Comparison of ENCODE assay signal across 8 cellular contexts in the genomic region with DNA sequence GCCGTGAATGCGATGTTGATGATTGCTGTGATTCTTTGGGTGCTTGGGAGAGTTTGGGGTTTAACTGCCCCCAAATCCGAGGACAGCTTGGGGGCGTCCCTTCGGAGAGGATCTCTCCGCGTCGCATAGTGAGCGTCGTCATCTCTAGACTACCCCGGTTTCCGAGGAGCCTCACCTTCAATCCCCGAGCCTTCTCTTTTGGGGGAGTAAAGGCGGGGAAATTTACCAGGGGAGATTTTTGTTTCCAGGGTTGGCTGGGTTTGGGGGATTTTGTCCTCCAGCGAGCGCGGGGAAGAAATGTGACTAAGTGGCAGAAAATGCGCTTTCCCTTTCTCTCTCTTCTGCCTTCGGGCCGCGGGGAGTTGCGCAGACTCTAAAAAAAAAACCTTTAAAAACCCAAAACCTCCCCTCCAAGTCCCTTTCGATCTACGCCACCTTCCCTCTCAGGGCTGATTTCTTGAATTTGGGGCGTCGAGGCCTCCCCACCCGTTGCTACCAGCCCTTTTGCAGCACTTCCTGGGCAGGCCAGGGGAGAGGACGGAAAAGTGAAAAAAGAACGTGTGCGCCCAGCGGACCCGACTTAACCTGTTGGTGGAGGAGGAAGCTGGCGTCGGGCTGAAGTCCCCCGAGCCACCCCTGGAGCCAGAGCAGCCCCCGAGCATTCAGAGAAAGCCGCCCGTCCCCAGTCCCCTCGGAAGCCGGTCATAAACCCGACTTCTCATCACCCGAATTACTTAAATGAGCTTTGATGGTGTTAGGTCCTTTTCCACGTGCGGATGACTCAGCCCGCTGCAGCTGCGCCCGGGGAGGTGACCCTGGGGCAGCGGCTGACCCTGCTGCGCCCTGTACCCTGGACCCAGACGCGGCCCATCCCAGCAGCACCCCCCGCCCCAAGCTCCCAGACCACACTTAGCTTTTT. TPM values are rescaled to one million over a fixed set of nuclear protein-coding genes. Genes with fewer than 3 reads are reported as not detected.
DNase-seq lines count a peak whose midpoint lies in the region; ATAC-seq and TF ChIP-seq lines count a peak whose summit lies in the region.

No MANE protein-coding gene starts in this region.

- H3K27ac Mint-ChIP-seq in CD4-positive, alpha-beta T cell = no peak overlapping the region

- in situ Hi-C loops in astrocyte of the cerebellum (cut with HindIII; ENCODE audit: low sequenced_read_pairs) = no loop called here

- H3K9me3 Mint-ChIP-seq in CD4-positive, alpha-beta T cell = no peaks in the 10 kb centered on the region

- H3K4me3 ChIP-seq in LNCaP clone FGC (ENCODE audit: low read depth, low read length) = peak overlapping the region; percentile 49
- peak overlapping the region; percentile 36 for H3K4me3 ChIP-seq in astrocyte of the cerebellum (ENCODE audit: low read depth, low read length)

- H3K27me3 Mint-ChIP-seq in CD4-positive, alpha-beta T cell = peaks cover 91% of the 10 kb centered on the region

- ATAC-seq in CD4-positive, alpha-beta T cell (ENCODE audit: poor library complexity) = peak; percentile 47
- ATAC-seq in GM19035 (IDR thresholded peaks at IDR 0.05; ENCODE audit: unreplicated experiment) (no peak), HG02840 (IDR thresholded peaks at IDR 0.05; ENCODE audit: low FRiP score, unreplicated experiment) (no peak)

- CTCF ChIA-PET in CD4-positive, alpha-beta T cell (lab: Charles Lee) = interaction anchor here (0.9 to 1.3 kb wide), 2 partner anchors 48 kb away, joined by 3 to 5 read pairs; no protein-coding TSS in a partner anchor

- H3K27ac ChIP-seq in CD4-positive, alpha-beta T cell (ENCODE audit: low read depth, low read length) = no peak overlapping the region

- H3K4me1 Mint-ChIP-seq in CD4-positive, alpha-beta T cell (ENCODE audit: low read depth) = peaks cover 19% of the 10 kb centered on the region

- DNase-seq in CD4-positive, alpha-beta T cell = no peak
- DNase-seq in LNCaP clone FGC (ENCODE audit: low read depth) (no peak), astrocyte of the cerebellum (ENCODE audit: low read depth) (no peak), islet precursor cell (peak; percentile 70), NCI-H226 (no peak)
- peak; percentile 23 to 45 for DNase-seq in stimulated activated CD4-positive, alpha-beta T cell treated with anti-CD3 and anti-CD28 coated beads, Interleukin-4, amount 100 ng/mL, for 4 hours

- no peak for TF ChIP-seq CTCF in CD4-positive, alpha-beta T cell (IDR thresholded peaks at IDR 0.05)
- TF ChIP-seq CTCF in LNCaP clone FGC (IDR thresholded peaks at IDR 0.05; ENCODE audit: control insufficient read depth, extremely low read depth, insufficient read depth) = no peak
- no peak for TF ChIP-seq CTCF in astrocyte of the cerebellum (IDR thresholded peaks at IDR 0.05; ENCODE audit: low read depth, low read length, missing control alignments)

- POLR2A ChIA-PET in CD4-positive, alpha-beta T cell (lab: Charles Lee) = interaction anchor here (0.7 to 1.0 kb wide), 2 partner anchors 10 to 139 kb away, joined by 3 read pairs; no protein-coding TSS in a partner anchor

- H3K9me3 ChIP-seq in CD4-positive, alpha-beta T cell (ENCODE audit: control insufficient read depth, low read length) = no peaks in the 10 kb centered on the region

- peak overlapping the region; percentile 79 for H3K4me3 Mint-ChIP-seq in CD4-positive, alpha-beta T cell

- H3K27me3 ChIP-seq in CD4-positive, alpha-beta T cell (ENCODE audit: control insufficient read depth, insufficient read depth, low read length) = peaks cover 67% of the 10 kb centered on the region

- intact Hi-C loops in CD4-positive, alpha-beta T cell (cut with DNase I, micrococcal nuclease) = no loop called here

- no peaks in the 10 kb centered on the region for H3K36me3 Mint-ChIP-seq in CD4-positive, alpha-beta T cell (ENCODE audit: low read depth)

RNA-seq across cellular contexts. Expression of a gene that starts 17.7 kb away (rescaled TPM):
- 1 to 10 TPM; 3.0 to 3.3 TPM for total RNA-seq in CD4-positive, alpha-beta T cell

RNA-seq across cellular contexts. Expression of a gene that starts 43.6 kb away (rescaled TPM):
- total RNA-seq in CD4-positive, alpha-beta T cell = not detected

RNA-seq across cellular contexts. Expression of a gene that starts 55.9 kb away (rescaled TPM):
- 10 to 100 TPM; 12.1 to 12.8 TPM for total RNA-seq in CD4-positive, alpha-beta T cell

Comparison
In these comparisons a context has a peak if more than half of its experiments do, and no peak if none do; other contexts are left out.
1. DNase-seq: peak in islet precursor cell (single experiment) and stimulated activated CD4-positive, alpha-beta T cell treated with anti-CD3 and anti-CD28 coated beads, Interleukin-4, amount 100 ng/mL, for 4 hours (2 of 2); none in CD4-positive, alpha-beta T cell (0 of 10), LNCaP clone FGC (single experiment), astrocyte of the cerebellum (single experiment) and NCI-H226 (single experiment).